1 cellular context compared by ENCODE assay signal in the genomic region with DNA sequence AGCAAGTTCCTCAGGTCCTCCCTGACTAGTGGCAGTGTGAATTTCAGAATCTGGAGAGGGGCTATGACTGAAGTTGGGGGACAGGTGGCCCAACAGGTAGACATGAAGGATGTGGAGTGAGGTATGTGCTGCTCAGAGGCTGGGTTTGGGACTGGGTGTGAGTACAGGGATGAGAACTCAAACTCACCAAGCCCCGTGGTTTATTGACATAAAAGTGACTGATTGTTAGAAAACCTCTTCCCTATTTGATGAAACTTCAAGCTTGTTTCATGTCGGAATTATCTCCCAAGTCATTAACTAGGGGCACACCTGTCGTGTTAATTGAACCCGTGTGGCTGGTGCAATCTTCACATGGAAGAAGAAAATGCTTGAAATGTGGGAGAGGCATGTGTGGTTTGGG.
TF ChIP-seq lines count a peak whose summit lies in the region.

No MANE protein-coding gene starts in this region.

TF ChIP-seq in H1, 55 proteins besides CTCF, POLR2A, EP300 and RAD21 (continued from another document):
- TF ChIP-seq EZH2 (IDR thresholded peaks at IDR 0.05; ENCODE audit: low read depth, low read length, severe bottlenecking) = no peak
- TF ChIP-seq SUZ12 (IDR thresholded peaks at IDR 0.05; ENCODE audit: low read length) = no peak
